ENCODE assay signal across 20 cellular contexts in the genomic region with DNA sequence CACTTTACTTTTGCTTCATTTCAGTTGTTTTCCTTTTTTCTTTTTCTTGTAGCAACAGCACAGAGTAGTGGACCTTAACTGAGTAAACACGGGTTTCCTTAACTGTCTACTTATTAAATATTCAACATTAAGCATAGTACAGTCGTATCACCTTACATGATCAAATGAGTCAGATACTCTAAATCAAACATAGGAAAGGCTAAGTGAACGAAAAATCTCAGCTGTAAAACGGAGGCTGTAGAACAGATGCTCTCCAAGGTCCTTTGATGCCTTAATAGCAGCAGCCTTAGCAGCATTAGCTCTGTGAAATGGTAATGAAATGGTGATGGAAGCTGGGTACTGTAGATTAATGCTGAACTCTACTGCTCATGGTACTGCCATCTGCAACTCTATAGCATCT.
DNase-seq lines count a peak whose midpoint lies in the region; ATAC-seq and TF ChIP-seq lines count a peak whose summit lies in the region.
"Had no signal": no experiment of that assay in that cellular context is flagged by ENCODE, and none has a peak within 500 bp of the region (broad histone marks: within the 10 kb centered on the region; RNA-seq: fewer than 3 reads in every experiment).

No MANE protein-coding gene starts in this region.

- no peak overlapping the region for H3K9ac ChIP-seq in endocrine pancreas (ENCODE audit: control insufficient read depth, insufficient read depth, low read length)

- CTCF ChIA-PET in A673 (lab: Charles Lee), result no interaction called here

- no peaks in the 10 kb centered on the region for H3K36me3 ChIP-seq in A673 (ENCODE audit: insufficient read depth, low read length, poor library complexity, severe bottlenecking)
- no peaks in the 10 kb centered on the region for H3K36me3 ChIP-seq in endocrine pancreas (ENCODE audit: control insufficient read depth, insufficient read depth, low read length)
- no peaks in the 10 kb centered on the region for H3K36me3 ChIP-seq in MG63
- H3K36me3 ChIP-seq: thoracic aorta had no signal

- H3K4me3 ChIP-seq in A673 (ENCODE audit: low read depth, low read length, poor library complexity, severe bottlenecking) (no peak overlapping the region), endocrine pancreas (ENCODE audit: control insufficient read depth, insufficient read depth, low read length) (peak overlapping the region; percentile 56), MG63 (no peak overlapping the region)
- H3K4me3 ChIP-seq: lung, thoracic aorta had no signal

- H3K4me1 ChIP-seq in A673 (ENCODE audit: insufficient read depth, low read length, poor library complexity, severe bottlenecking) (peaks cover 24% of the 10 kb centered on the region), endocrine pancreas (ENCODE audit: control insufficient read depth, insufficient read depth, low read length) (peaks cover 19% of the 10 kb centered on the region)

- peak; percentile 52 for DNase-seq in A673 (ENCODE audit: low spot score)
- peak; percentile 35 for DNase-seq in Caki2 (ENCODE audit: low read depth)
- peak; percentile 7 for DNase-seq in NCI-H2196 (lab: John Stamatoyannopoulos, UW; ENCODE audit: unreplicated experiment)
- no peak for DNase-seq in MG63
- DNase-seq in EL, result no peak
- DNase-seq: activated CD4-positive, alpha-beta memory T cell treated with anti-CD3 and anti-CD28 coated beads, Interleukin-2, amount 10 ng/mL, durations not matched to agents 7 days and 5 days; activated CD4-positive, alpha-beta T cell treated with anti-CD3 and anti-CD28 coated beads for 1 hour; activated CD8-positive, alpha-beta memory T cell treated with anti-CD3 and anti-CD28 coated beads, Interleukin-2, amount 50 U/mL, for 48 hours; amygdala; glutamatergic neuron; NCI-H1417 treated with DMSO at 0.1 percent for 48 hours; NCI-H2227 treated with DMSO at 0.1 percent for 48 hours; stimulated activated naive CD8-positive, alpha-beta T cell treated with anti-CD3 and anti-CD28 coated beads, Interleukin-15, Interleukin-2, amounts not matched to agents 100 U/mL and 50 U/mL, for 24 hours had no signal

- H3K27me3 ChIP-seq in A673 (replicated peaks; ENCODE audit: insufficient read depth, low read depth, low read length, poor library complexity) (no peaks in the 10 kb centered on the region), endocrine pancreas (ENCODE audit: control insufficient read depth, insufficient read depth, low read length) (no peaks in the 10 kb centered on the region), MG63 (no peaks in the 10 kb centered on the region)

- no peak for TF ChIP-seq CTCF in A673 (conservative IDR thresholded peaks at IDR 0.05; ENCODE audit: low read depth, low read length)

- POLR2A ChIA-PET in A673 (lab: Charles Lee; ENCODE audit: low non-redundant PET), result no interaction called here

- ATAC-seq in GM21367 (IDR thresholded peaks at IDR 0.05; ENCODE audit: unreplicated experiment), result no peak
- ATAC-seq: activated T-helper 17 cell treated with anti-CD3 and anti-CD28 coated beads, Interleukin-2, amount 50 U/mL, for 72 hours; natural killer cell treated with Interleukin-12 subunit alpha and Interleukin-12 subunit beta and Interleukin-15 and Interleukin-18, amount 100 ng/mL, for 72 hours; stimulated activated naive CD8-positive, alpha-beta T cell treated with anti-CD3 and anti-CD28 coated beads, Interleukin-15, Interleukin-2, amounts not matched to agents 100 U/mL and 50 U/mL, for 24 hours had no signal

- intact Hi-C loops in A673 (cut with micrococcal nuclease; ENCODE audit: unreplicated experiment), result no loop called here

- H3K27ac ChIP-seq in A673 (ENCODE audit: low read depth, low read length, poor library complexity, severe bottlenecking), result no peak overlapping the region
- H3K27ac ChIP-seq: epithelial cell of prostate, thoracic aorta had no signal

- H3K9me3 ChIP-seq in A673 (ENCODE audit: low read depth, low read length, poor library complexity, severe bottlenecking) (no peaks in the 10 kb centered on the region), endocrine pancreas (ENCODE audit: control insufficient read depth, low read length) (no peaks in the 10 kb centered on the region), MG63 (no peaks in the 10 kb centered on the region)
- H3K9me3 ChIP-seq: thoracic aorta had no signal

- in situ Hi-C loops in Caki2 (cut with HindIII; ENCODE audit: low pct_unique_long_range_greater_than_20kb, low sequenced_read_pairs), result no loop called here

- no TSS peak for BruUV-seq in A673 (replicated peaks; lab: Mats Ljungman, UMichigan)

Comparison
In these comparisons a context has a peak if more than half of its experiments do, and no peak if none do; other contexts are left out.
1. DNase-seq: peak in A673 (single experiment), Caki2 (single experiment) and NCI-H2196 (single experiment); none in MG63 (single experiment) and EL (single experiment).